Comparison of ENCODE assay signal across 25 cellular contexts in genomic region chr1:94637096-94637495, GRCh38.
"Had no signal": no experiment of that assay in that cellular context is flagged by ENCODE, and none has a peak within 500 bp of the region (broad histone marks: within the 10 kb centered on the region; RNA-seq: fewer than 3 reads in every experiment).

No MANE protein-coding gene starts in this region.

- DNase-seq: activated CD4-positive, alpha-beta T cell treated with anti-CD3 and anti-CD28 coated beads for 4 hours; activated CD4-positive, alpha-beta T cell treated with anti-CD3 and anti-CD28 coated beads, Interleukin-2, amount 50 U/mL, for 48 hours; activated CD8-positive, alpha-beta memory T cell treated with anti-CD3 and anti-CD28 coated beads for 24 hours; activated CD8-positive, alpha-beta memory T cell treated with anti-CD3 and anti-CD28 coated beads, Interleukin-2, amount 50 U/mL, for 4 hours; activated gamma-delta T cell; activated naive CD4-positive, alpha-beta T cell treated with anti-CD3 and anti-CD28 coated beads, Interleukin-2, amount 10 ng/mL, durations not matched to agents 7 days and 5 days; activated naive CD8-positive, alpha-beta T cell treated with anti-CD3 and anti-CD28 coated beads, Interleukin-2, amount 10 ng/mL, durations not matched to agents 7 days and 5 days; activated T-cell treated with anti-CD3 and anti-CD28 coated beads, Interleukin-2, amount 50 U/mL, for 24 hours; amniotic stem cell; brain microvascular endothelial cell; caudate nucleus; endodermal cell; head of caudate nucleus; hypothalamus; ovary; retina; stimulated activated CD4-positive, alpha-beta T cell treated with anti-CD3 and anti-CD28 coated beads, Interleukin-4, amount 100 ng/mL, for 24 hours; stimulated activated naive CD8-positive, alpha-beta T cell treated with anti-CD3 and anti-CD28 coated beads, Interleukin-15, amount 100 ng/mL, for 72 hours; thyroid gland; uterus had no signal

- H3K27ac ChIP-seq: brain microvascular endothelial cell, neutrophil, ovary, prostate gland, thyroid gland, uterus had no signal

- H3K27me3 ChIP-seq: brain microvascular endothelial cell, neutrophil, ovary, thyroid gland, uterus had no signal

- FAIRE-seq: astrocyte had no signal

- ATAC-seq: stimulated activated memory B cell treated with anti-CD40 and anti-IgM and Interleukin-4, amounts not matched to agents 10 μg/mL and 1 μg/mL and 100 μg/mL, for 72 hours; stimulated activated naive CD8-positive, alpha-beta T cell treated with anti-CD3 and anti-CD28 coated beads, Interleukin-15, amount 100 ng/mL, for 72 hours had no signal

- H3K4me1 ChIP-seq: prostate gland, uterus had no signal

- H3K9me3 ChIP-seq: neutrophil, ovary, prostate gland, thyroid gland, uterus had no signal

- H3K4me3 ChIP-seq: ovary, prostate gland, skin epidermis, thyroid gland, uterus had no signal

- H3K36me3 ChIP-seq: brain microvascular endothelial cell, neutrophil, ovary, prostate gland, thyroid gland, uterus had no signal
